16 cellular contexts compared by ENCODE assay signal in the genomic region with DNA sequence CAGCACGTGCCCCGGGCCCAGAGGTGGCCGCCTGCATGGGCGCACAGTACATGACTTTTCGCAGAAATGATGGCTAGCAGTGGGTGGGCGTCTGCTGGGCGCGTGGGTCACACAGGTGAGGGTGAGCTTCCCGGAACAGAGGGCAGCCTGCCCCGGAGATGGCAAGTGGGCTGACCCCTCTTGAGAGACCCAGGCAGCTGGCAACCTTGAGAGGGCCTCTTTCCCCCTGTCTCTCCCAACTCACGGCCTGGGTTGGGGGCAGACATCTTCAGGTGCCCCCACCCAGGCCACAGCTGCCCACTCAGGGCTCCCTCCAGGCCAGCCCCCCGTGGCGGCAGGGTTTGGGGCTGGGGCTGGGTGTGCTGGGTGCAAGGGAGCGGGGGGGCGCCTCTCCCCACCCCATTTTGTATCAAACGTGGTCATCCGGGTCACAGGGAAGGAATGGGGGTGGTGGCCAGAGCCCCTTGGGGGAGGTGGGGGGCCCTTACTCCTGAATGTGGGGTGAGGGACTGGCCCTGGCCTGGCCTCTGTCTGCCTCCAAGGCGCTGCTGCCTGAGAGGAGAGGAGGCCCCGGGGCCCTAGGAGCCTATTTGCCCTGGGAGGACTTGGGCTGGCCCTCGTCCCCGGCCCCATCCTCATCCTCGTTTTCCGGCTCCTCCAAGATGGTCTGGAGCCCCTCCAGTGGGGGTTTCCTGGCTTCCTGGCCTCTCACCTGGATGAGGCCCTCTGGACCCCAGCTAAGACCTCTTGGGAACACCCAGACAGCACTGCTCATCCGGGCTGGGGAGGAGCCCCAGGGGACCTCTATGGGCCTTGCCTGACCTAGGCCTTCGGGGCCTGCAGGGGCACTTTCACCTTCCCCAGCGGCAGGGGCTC. TPM values are rescaled to one million over a fixed set of nuclear protein-coding genes. Genes with fewer than 3 reads are reported as not detected.
DNase-seq lines count a peak whose midpoint lies in the region; ATAC-seq, FAIRE-seq and TF ChIP-seq lines count a peak whose summit lies in the region.
"Had no signal": no experiment of that assay in that cellular context is flagged by ENCODE, and none has a peak within 500 bp of the region (broad histone marks: within the 10 kb centered on the region; RNA-seq: fewer than 3 reads in every experiment).

No MANE protein-coding gene starts in this region.

- no peaks in the 10 kb centered on the region for H3K9me3 ChIP-seq in kidney (ENCODE audit: control insufficient read depth in 1 of 2, low read length in 2 of 2)
- H3K9me3 ChIP-seq: A549 had no signal

- H3K9ac ChIP-seq in kidney (ENCODE audit: low read length in 2 of 2): no peak overlapping the region

- H3K27me3 Mint-ChIP-seq in T-helper 2 cell treated with Interferon-gamma antibody and Interleukin-4, amounts not matched to agents 5 μg/mL and 100 μg/mL, for 36 hours (ENCODE audit: low read depth): no peaks in the 10 kb centered on the region
- no peaks in the 10 kb centered on the region for H3K27me3 Mint-ChIP-seq in stimulated activated naive CD8-positive, alpha-beta T cell treated with anti-CD3 and anti-CD28 coated beads, Interleukin-15, amount 100 ng/mL, for 72 hours

- H3K27ac ChIP-seq in kidney (ENCODE audit: low read depth in 2 of 2, low read length in 2 of 2): no peak overlapping the region
- H3K27ac ChIP-seq: 22Rv1, A549 had no signal

- no peaks in the 10 kb centered on the region for H3K36me3 Mint-ChIP-seq in T-helper 2 cell treated with Interferon-gamma antibody and Interleukin-4, amounts not matched to agents 5 μg/mL and 100 μg/mL, for 36 hours (ENCODE audit: low read depth)
- H3K36me3 Mint-ChIP-seq: CD8-positive, alpha-beta T cell had no signal

- no peak for TF ChIP-seq CTCF in kidney (IDR thresholded peaks at IDR 0.05; ENCODE audit: borderline replicate concordance, extremely low read depth, insufficient read depth)

- no peaks in the 10 kb centered on the region for H3K36me3 ChIP-seq in kidney (ENCODE audit: control insufficient read depth in 1 of 2, insufficient read depth in 2 of 2, low read length in 2 of 2)

- no peaks in the 10 kb centered on the region for H3K9me3 Mint-ChIP-seq in T-helper 2 cell treated with Interferon-gamma antibody and Interleukin-4, amounts not matched to agents 5 μg/mL and 100 μg/mL, for 36 hours
- no peaks in the 10 kb centered on the region for H3K9me3 Mint-ChIP-seq in stimulated activated naive CD8-positive, alpha-beta T cell treated with anti-CD3 and anti-CD28 coated beads, Interleukin-15, amount 100 ng/mL, for 72 hours
- H3K9me3 Mint-ChIP-seq: CD8-positive, alpha-beta T cell had no signal

- FAIRE-seq in kidney (lab: Jason Lieb, UNC): no peak
- FAIRE-seq: A549, H1 had no signal

- H3K4me3 ChIP-seq in kidney (ENCODE audit: low read length in 2 of 2): no peak overlapping the region
- H3K4me3 ChIP-seq: A549 had no signal

- H3K4me1 Mint-ChIP-seq in T-helper 2 cell treated with Interferon-gamma antibody and Interleukin-4, amounts not matched to agents 5 μg/mL and 100 μg/mL, for 36 hours (ENCODE audit: low read depth): peaks cover 18% of the 10 kb centered on the region
- H3K4me1 Mint-ChIP-seq in stimulated activated naive CD8-positive, alpha-beta T cell treated with anti-CD3 and anti-CD28 coated beads, Interleukin-15, amount 100 ng/mL, for 72 hours: peaks cover 8% of the 10 kb centered on the region

- peak; percentile 14 for ATAC-seq in stimulated activated naive CD8-positive, alpha-beta T cell treated with anti-CD3 and anti-CD28 coated beads, Interleukin-15, amount 100 ng/mL, for 72 hours
- ATAC-seq in stimulated activated naive CD8-positive, alpha-beta T cell treated with anti-CD3 and anti-CD28 coated beads, Interleukin-15, Interleukin-2, amounts not matched to agents 100 U/mL and 50 U/mL, for 24 hours: no peak
- ATAC-seq in activated CD4-positive, CD25-positive, alpha-beta regulatory T cell treated with anti-CD3 and anti-CD28 coated beads, Interleukin-2, amount 50 U/mL, for 24 hours: no peak
- ATAC-seq: A549; CD8-positive, alpha-beta T cell had no signal

- no peak for DNase-seq in T-helper 2 cell treated with Interferon-gamma antibody and Interleukin-4, amounts not matched to agents 5 μg/mL and 100 μg/mL, for 36 hours (ENCODE audit: low spot score)
- DNase-seq in T-helper 2 cell: no peak
- DNase-seq in stimulated activated naive CD8-positive, alpha-beta T cell treated with anti-CD3 and anti-CD28 coated beads, Interleukin-15, amount 100 ng/mL, for 72 hours: no peak
- DNase-seq in stimulated activated naive CD8-positive, alpha-beta T cell treated with anti-CD3 and anti-CD28 coated beads, Interleukin-15, Interleukin-2, amounts not matched to agents 100 U/mL and 50 U/mL, for 24 hours: no peak
- DNase-seq in kidney: peak; percentile 61
- DNase-seq in NCI-H2196 treated with DMSO at 0.1 percent for 48 hours (lab: John Stamatoyannopoulos, UW; ENCODE audit: unreplicated experiment): no peak
- DNase-seq: AML-193; Calu3; CD8-positive, alpha-beta T cell; GF-D8; H9 had no signal

- H3K4me3 Mint-ChIP-seq in T-helper 2 cell treated with Interferon-gamma antibody and Interleukin-4, amounts not matched to agents 5 μg/mL and 100 μg/mL, for 36 hours: no peak overlapping the region
- H3K4me3 Mint-ChIP-seq in stimulated activated naive CD8-positive, alpha-beta T cell treated with anti-CD3 and anti-CD28 coated beads, Interleukin-15, amount 100 ng/mL, for 72 hours: no peak overlapping the region
- H3K4me3 Mint-ChIP-seq: CD8-positive, alpha-beta T cell; H9 had no signal

- H3K27ac Mint-ChIP-seq in T-helper 2 cell treated with Interferon-gamma antibody and Interleukin-4, amounts not matched to agents 5 μg/mL and 100 μg/mL, for 36 hours: peak overlapping the region; percentile 49
- no peak overlapping the region for H3K27ac Mint-ChIP-seq in stimulated activated naive CD8-positive, alpha-beta T cell treated with anti-CD3 and anti-CD28 coated beads, Interleukin-15, amount 100 ng/mL, for 72 hours
- H3K27ac Mint-ChIP-seq: CD8-positive, alpha-beta T cell; H9 had no signal

- H3K4me1 ChIP-seq in kidney (ENCODE audit: control insufficient read depth in 1 of 2, insufficient read depth in 1 of 2, low read depth in 1 of 2, low read length in 2 of 2): no peaks in the 10 kb centered on the region
- H3K4me1 ChIP-seq: A549 had no signal

- intact Hi-C loops in kidney (cut with DNase I): no loop called here

RNA-seq across cellular contexts. Expression of gene PNMA6E, which starts 4.6 kb away (rescaled TPM):
- not detected for total RNA-seq in kidney
- polyA plus RNA-seq in kidney (ENCODE audit: insufficient read depth, low read depth, low replicate concordance): not detected
- total RNA-seq: Calu3; CD8-positive, alpha-beta T cell; H1; H9 had no signal
- polyA plus RNA-seq: A549, BJ, H1 had no signal

RNA-seq across cellular contexts. Expression of gene ZFP92, which starts 14.7 kb away (rescaled TPM):
- total RNA-seq in kidney: 0.91 TPM
- polyA plus RNA-seq in kidney (ENCODE audit: insufficient read depth, low read depth, low replicate concordance): 0.47 TPM

RNA-seq across cellular contexts. Expression of gene TREX2, which starts 49.3 kb away (rescaled TPM):
- total RNA-seq in kidney: 1.4 TPM
- 0.67 TPM for polyA plus RNA-seq in kidney (ENCODE audit: insufficient read depth, low read depth, low replicate concordance)
